Comparison of ENCODE assay signal across 8 cellular contexts in genomic region chrX:49878834-49879655, GRCh38. TPM values are rescaled to one million over a fixed set of nuclear protein-coding genes. Genes with fewer than 3 reads are reported as not detected.
DNase-seq lines count a peak whose midpoint lies in the region; ATAC-seq and TF ChIP-seq lines count a peak whose summit lies in the region.

TSS of gene USP27X (plus strand) at chrX:49879484. CDS start at chrX:49880308, 824 bp downstream.

- no peaks in the 10 kb centered on the region for H3K36me3 Mint-ChIP-seq in activated CD8-positive, alpha-beta T cell treated with anti-CD3 and anti-CD28 coated beads for 36 hours (ENCODE audit: low read depth)

- no peaks in the 10 kb centered on the region for H3K27me3 ChIP-seq in ectodermal cell (ENCODE audit: control insufficient read depth, insufficient read depth, low read length, poor library complexity, severe bottlenecking)

- peak within 1 kb of the TSS; percentile 69 for H3K4me3 Mint-ChIP-seq in activated CD8-positive, alpha-beta T cell treated with anti-CD3 and anti-CD28 coated beads for 36 hours

- H3K9me3 ChIP-seq in ectodermal cell (ENCODE audit: control insufficient read depth, low read length): no peaks in the 10 kb centered on the region

- peak within 1 kb of the TSS; percentile 45 for H3K4me3 ChIP-seq in ectodermal cell (ENCODE audit: insufficient read depth, low read depth, low read length)

- ATAC-seq in GM19395 (IDR thresholded peaks at IDR 0.05; ENCODE audit: unreplicated experiment) (peak; percentile 86), HG03521 (IDR thresholded peaks at IDR 0.05; ENCODE audit: unreplicated experiment) (peak; percentile 96)
- peak; percentile 90 for ATAC-seq in activated CD8-positive, alpha-beta T cell treated with anti-CD3 and anti-CD28 coated beads for 36 hours

- POLR2A ChIA-PET in activated CD8-positive, alpha-beta T cell treated with anti-CD3 and anti-CD28 coated beads for 36 hours (lab: Charles Lee): interaction anchor here (0.7 kb wide), 2 partner anchors 13 to 321 kb away, joined by 3 read pairs; no protein-coding TSS in a partner anchor

- no peaks in the 10 kb centered on the region for H3K9me3 Mint-ChIP-seq in activated CD8-positive, alpha-beta T cell treated with anti-CD3 and anti-CD28 coated beads for 36 hours

- 1% methylated on average over 59 to 60 of the region's 60 CpGs for WGBS in ectodermal cell, 2 experiments

- H3K27ac ChIP-seq in ectodermal cell (ENCODE audit: insufficient read depth, low read depth, low read length, poor library complexity, severe bottlenecking): peak within 1 kb of the TSS; percentile 63

- peaks cover 25% of the 10 kb centered on the region for H3K4me1 Mint-ChIP-seq in activated CD8-positive, alpha-beta T cell treated with anti-CD3 and anti-CD28 coated beads for 36 hours (ENCODE audit: low read depth)

- no peaks in the 10 kb centered on the region for H3K4me1 ChIP-seq in ectodermal cell (ENCODE audit: control insufficient read depth, insufficient read depth, low read length)

- DNase-seq in CD1c-positive myeloid dendritic cell (ENCODE audit: extremely low spot score): peak; percentile 70
- DNase-seq in NCI-H774 (lab: John Stamatoyannopoulos, UW): peak; percentile 45
- DNase-seq in activated CD8-positive, alpha-beta T cell treated with anti-CD3 and anti-CD28 coated beads for 36 hours: peak; percentile 76
- DNase-seq in lung microvascular endothelial cell (ENCODE audit: low read depth in 2 of 2): peak; percentile 38 to 72
- peak; percentile 49 to 72 (median 65) for DNase-seq in stimulated activated CD4-positive, alpha-beta T cell treated with anti-CD3 and anti-CD28 coated beads, TNF-alpha, amount 100 ng/mL, for 4 hours (ENCODE audit: low read depth in 3 of 3)

- no peaks in the 10 kb centered on the region for H3K27me3 Mint-ChIP-seq in activated CD8-positive, alpha-beta T cell treated with anti-CD3 and anti-CD28 coated beads for 36 hours

- CTCF ChIA-PET in activated CD8-positive, alpha-beta T cell treated with anti-CD3 and anti-CD28 coated beads for 36 hours (lab: Charles Lee): interaction anchor here (0.9 to 2.4 kb wide), 4 partner anchors 15 to 118 kb away, joined by 3 to 12 read pairs (median 4); no protein-coding TSS in a partner anchor

- peak; percentile 34 for TF ChIP-seq CTCF in activated CD8-positive, alpha-beta T cell treated with anti-CD3 and anti-CD28 coated beads for 36 hours (IDR thresholded peaks at IDR 0.05)

- intact Hi-C loops in activated CD8-positive, alpha-beta T cell treated with anti-CD3 and anti-CD28 coated beads for 36 hours (cut with micrococcal nuclease): loop anchor here (10.0 kb wide), 1 partner anchor 114 kb away; no protein-coding TSS in a partner anchor

- H3K36me3 ChIP-seq in ectodermal cell (ENCODE audit: control insufficient read depth, insufficient read depth, low read length): no peaks in the 10 kb centered on the region

- H3K27ac Mint-ChIP-seq in activated CD8-positive, alpha-beta T cell treated with anti-CD3 and anti-CD28 coated beads for 36 hours: peak within 1 kb of the TSS; percentile 70

RNA-seq across cellular contexts. Expression of gene USP27X, which starts in this region (rescaled TPM):
- 1 to 10 TPM; 1.0 to 1.3 TPM for total RNA-seq in activated CD8-positive, alpha-beta T cell treated with anti-CD3 and anti-CD28 coated beads for 36 hours
- 8.0 TPM for polyA plus RNA-seq in ectodermal cell (2013, experiment 1 of 4)
- 6.9 TPM for polyA plus RNA-seq in ectodermal cell (2013, experiment 2 of 4)
- 7.0 TPM for polyA plus RNA-seq in ectodermal cell (2013, experiment 3 of 4)
- 8.0 TPM for polyA plus RNA-seq in ectodermal cell (2013, experiment 4 of 4)
- 2.2 and 2.6 TPM in 2 replicates for total RNA-seq in lung microvascular endothelial cell

Comparison
In these comparisons a context has a peak if more than half of its experiments do, and no peak if none do; other contexts are left out.
1. Peak in every context shown above with its lines: DNase-seq, ATAC-seq, H3K4me3 ChIP-seq and H3K27ac ChIP-seq.